In genomic region chr10:119653209-119653608, GRCh38 we compare ENCODE assay signal across 1 cellular context.
TF ChIP-seq lines count a peak whose summit lies in the region.

No MANE protein-coding gene starts in this region.

TF ChIP-seq in H1, 55 proteins besides CTCF, POLR2A, EP300 and RAD21:
- TF ChIP-seq SP1 (IDR thresholded peaks at IDR 0.05; ENCODE audit: low read depth, low read length), result no peak
- no peak for TF ChIP-seq ATF2 (IDR thresholded peaks at IDR 0.05; ENCODE audit: low read length)
- TF ChIP-seq, protein P1, sequence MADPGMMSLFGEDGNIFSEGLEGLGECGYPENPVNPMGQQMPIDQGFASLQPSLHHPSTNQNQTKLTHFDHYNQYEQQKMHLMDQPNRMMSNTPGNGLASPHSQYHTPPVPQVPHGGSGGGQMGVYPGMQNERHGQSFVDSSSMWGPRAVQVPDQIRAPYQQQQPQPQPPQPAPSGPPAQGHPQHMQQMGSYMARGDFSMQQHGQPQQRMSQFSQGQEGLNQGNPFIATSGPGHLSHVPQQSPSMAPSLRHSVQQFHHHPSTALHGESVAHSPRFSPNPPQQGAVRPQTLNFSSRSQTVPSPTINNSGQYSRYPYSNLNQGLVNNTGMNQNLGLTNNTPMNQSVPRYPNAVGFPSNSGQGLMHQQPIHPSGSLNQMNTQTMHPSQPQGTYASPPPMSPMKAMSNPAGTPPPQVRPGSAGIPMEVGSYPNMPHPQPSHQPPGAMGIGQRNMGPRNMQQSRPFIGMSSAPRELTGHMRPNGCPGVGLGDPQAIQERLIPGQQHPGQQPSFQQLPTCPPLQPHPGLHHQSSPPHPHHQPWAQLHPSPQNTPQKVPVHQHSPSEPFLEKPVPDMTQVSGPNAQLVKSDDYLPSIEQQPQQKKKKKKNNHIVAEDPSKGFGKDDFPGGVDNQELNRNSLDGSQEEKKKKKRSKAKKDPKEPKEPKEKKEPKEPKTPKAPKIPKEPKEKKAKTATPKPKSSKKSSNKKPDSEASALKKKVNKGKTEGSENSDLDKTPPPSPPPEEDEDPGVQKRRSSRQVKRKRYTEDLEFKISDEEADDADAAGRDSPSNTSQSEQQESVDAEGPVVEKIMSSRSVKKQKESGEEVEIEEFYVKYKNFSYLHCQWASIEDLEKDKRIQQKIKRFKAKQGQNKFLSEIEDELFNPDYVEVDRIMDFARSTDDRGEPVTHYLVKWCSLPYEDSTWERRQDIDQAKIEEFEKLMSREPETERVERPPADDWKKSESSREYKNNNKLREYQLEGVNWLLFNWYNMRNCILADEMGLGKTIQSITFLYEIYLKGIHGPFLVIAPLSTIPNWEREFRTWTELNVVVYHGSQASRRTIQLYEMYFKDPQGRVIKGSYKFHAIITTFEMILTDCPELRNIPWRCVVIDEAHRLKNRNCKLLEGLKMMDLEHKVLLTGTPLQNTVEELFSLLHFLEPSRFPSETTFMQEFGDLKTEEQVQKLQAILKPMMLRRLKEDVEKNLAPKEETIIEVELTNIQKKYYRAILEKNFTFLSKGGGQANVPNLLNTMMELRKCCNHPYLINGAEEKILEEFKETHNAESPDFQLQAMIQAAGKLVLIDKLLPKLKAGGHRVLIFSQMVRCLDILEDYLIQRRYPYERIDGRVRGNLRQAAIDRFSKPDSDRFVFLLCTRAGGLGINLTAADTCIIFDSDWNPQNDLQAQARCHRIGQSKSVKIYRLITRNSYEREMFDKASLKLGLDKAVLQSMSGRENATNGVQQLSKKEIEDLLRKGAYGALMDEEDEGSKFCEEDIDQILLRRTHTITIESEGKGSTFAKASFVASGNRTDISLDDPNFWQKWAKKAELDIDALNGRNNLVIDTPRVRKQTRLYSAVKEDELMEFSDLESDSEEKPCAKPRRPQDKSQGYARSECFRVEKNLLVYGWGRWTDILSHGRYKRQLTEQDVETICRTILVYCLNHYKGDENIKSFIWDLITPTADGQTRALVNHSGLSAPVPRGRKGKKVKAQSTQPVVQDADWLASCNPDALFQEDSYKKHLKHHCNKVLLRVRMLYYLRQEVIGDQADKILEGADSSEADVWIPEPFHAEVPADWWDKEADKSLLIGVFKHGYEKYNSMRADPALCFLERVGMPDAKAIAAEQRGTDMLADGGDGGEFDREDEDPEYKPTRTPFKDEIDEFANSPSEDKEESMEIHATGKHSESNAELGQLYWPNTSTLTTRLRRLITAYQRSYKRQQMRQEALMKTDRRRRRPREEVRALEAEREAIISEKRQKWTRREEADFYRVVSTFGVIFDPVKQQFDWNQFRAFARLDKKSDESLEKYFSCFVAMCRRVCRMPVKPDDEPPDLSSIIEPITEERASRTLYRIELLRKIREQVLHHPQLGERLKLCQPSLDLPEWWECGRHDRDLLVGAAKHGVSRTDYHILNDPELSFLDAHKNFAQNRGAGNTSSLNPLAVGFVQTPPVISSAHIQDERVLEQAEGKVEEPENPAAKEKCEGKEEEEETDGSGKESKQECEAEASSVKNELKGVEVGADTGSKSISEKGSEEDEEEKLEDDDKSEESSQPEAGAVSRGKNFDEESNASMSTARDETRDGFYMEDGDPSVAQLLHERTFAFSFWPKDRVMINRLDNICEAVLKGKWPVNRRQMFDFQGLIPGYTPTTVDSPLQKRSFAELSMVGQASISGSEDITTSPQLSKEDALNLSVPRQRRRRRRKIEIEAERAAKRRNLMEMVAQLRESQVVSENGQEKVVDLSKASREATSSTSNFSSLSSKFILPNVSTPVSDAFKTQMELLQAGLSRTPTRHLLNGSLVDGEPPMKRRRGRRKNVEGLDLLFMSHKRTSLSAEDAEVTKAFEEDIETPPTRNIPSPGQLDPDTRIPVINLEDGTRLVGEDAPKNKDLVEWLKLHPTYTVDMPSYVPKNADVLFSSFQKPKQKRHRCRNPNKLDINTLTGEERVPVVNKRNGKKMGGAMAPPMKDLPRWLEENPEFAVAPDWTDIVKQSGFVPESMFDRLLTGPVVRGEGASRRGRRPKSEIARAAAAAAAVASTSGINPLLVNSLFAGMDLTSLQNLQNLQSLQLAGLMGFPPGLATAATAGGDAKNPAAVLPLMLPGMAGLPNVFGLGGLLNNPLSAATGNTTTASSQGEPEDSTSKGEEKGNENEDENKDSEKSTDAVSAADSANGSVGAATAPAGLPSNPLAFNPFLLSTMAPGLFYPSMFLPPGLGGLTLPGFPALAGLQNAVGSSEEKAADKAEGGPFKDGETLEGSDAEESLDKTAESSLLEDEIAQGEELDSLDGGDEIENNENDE (IDR thresholded peaks at IDR 0.05; ENCODE audit: insufficient replicate concordance, low read length), result no peak
- TF ChIP-seq BCL11A (IDR thresholded peaks at IDR 0.05; ENCODE audit: low read depth in 2 of 2, low read length in 2 of 2), result no peak
- no peak for TF ChIP-seq POU5F1 (IDR thresholded peaks at IDR 0.05; ENCODE audit: low read depth, low read length)
